Comparison of ENCODE assay signal across 30 cellular contexts in the genomic region with DNA sequence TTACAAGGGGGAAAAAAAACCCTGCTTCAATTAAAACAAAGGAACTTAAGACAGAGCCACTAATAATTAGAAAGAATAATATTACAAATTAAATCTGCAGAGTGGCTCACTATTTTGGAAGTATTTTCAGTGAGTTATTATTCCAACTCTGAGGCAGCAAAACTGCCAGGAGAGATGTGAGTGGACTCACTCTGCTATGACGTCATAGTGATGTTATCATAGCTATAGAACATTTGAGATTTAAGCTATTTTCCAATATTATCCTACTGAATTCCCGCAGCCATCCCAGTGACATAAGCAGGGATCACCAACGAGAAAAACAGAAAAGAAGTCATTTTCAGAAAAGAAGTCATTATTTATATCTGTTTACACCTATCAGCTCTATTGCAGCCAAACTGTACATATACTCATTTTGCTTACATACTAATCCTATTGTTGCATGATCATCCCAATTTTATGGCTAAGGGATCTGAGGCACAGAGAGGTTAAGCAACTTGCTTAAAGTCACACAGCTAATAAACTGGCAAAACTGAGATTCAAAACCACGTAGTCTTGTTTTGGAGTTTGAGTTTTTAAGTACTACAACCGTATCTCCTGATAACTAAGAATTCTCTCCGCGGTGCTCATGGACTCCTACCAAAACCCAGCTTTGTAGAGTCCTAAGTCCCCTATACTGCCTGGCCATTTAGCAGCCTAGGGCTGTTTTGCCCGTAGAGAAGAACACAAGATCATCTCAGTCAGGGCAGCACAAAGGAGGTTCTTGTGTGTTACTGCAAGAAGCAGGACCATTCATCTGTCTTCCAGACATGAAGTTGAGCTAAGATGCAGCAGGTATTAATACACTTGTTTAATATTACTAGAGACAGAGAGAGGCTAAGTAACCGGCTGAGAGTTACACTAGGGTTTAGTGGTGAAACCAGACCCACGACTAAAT.
DNase-seq lines count a peak whose midpoint lies in the region; ATAC-seq and TF ChIP-seq lines count a peak whose summit lies in the region.
"Had no signal": no experiment of that assay in that cellular context is flagged by ENCODE, and none has a peak within 500 bp of the region (broad histone marks: within the 10 kb centered on the region; RNA-seq: fewer than 3 reads in every experiment).

No MANE protein-coding gene starts in this region.

- peak overlapping the region; percentile 9 to 28 for H3K27ac ChIP-seq in right atrium auricular region
- H3K27ac ChIP-seq: adrenal gland, brain microvascular endothelial cell, foreskin keratinocyte, PC-9, stomach, tibial artery, VCaP had no signal

- H3K4me3 Mint-ChIP-seq in activated B cell treated with CpG ODN at 0.5 μM for 24 hours = no peak overlapping the region
- H3K4me3 Mint-ChIP-seq: activated CD4-positive, alpha-beta T cell treated with anti-CD3 and anti-CD28 coated beads, Interleukin-2, amount 10 ng/mL, durations not matched to agents 7 days and 5 days; neural crest cell had no signal

- H3K36me3 ChIP-seq in right atrium auricular region = no peaks in the 10 kb centered on the region
- H3K36me3 ChIP-seq: adrenal gland, brain microvascular endothelial cell, stomach, tibial artery had no signal

- intact Hi-C loops in Right ventricle myocardium superior (cut with DNase I) = no loop called here
- intact Hi-C loops in activated B cell treated with CpG ODN at 0.5 μM for 24 hours (cut with micrococcal nuclease) = no loop called here

- POLR2A ChIA-PET in activated B cell treated with CpG ODN at 0.5 μM for 24 hours (lab: Charles Lee) = interaction anchor here (0.8 kb wide), 1 partner anchor 13 kb away, joined by 3 read pairs; no protein-coding TSS in a partner anchor

- H3K4me3 ChIP-seq in right atrium auricular region (no peak overlapping the region), fibroblast of pulmonary artery (replicated peaks; ENCODE audit: low read depth, low read length) (no peak overlapping the region)
- H3K4me3 ChIP-seq: adrenal gland, PC-9, stomach, tibial artery had no signal

- CTCF ChIA-PET in activated B cell treated with CpG ODN at 0.5 μM for 24 hours (lab: Charles Lee) = interaction anchor here (0.9 to 1.4 kb wide), 3 partner anchors 9 to 54 kb away, joined by 3 to 5 read pairs (median 3); no protein-coding TSS in a partner anchor

- DNase-seq in right atrium auricular region (ENCODE audit: low spot score) (no peak), Right ventricle myocardium superior (no peak), activated B cell treated with CpG ODN at 0.5 μM for 24 hours (no peak), fibroblast of pulmonary artery (ENCODE audit: low read depth) (peak; percentile 17), NCI-H1436 (lab: John Stamatoyannopoulos, UW) (no peak), epidermal melanocyte (ENCODE audit: insufficient read length, low spot score) (no peak)
- DNase-seq in stimulated activated CD4-positive, alpha-beta T cell treated with anti-CD3 and anti-CD28 coated beads, Interleukin-4, amount 100 ng/mL, for 4 hours = no peak
- DNase-seq: activated CD4-positive, alpha-beta T cell treated with anti-CD3 and anti-CD28 coated beads, Interleukin-2, amount 10 ng/mL, durations not matched to agents 7 days and 5 days; activated naive CD4-positive, alpha-beta T cell; activated T-cell treated with anti-CD3 and anti-CD28 coated beads, Interleukin-2, amount 50 U/mL, for 48 hours; adrenal gland; brain microvascular endothelial cell; DMS53; effector CD4-positive, alpha-beta T cell; erythroblast; Karpas-422; NCI-H2171; NCI-H524 treated with DMSO at 0.1 percent for 48 hours; PC-9; stomach; SW 1271; T-helper 9 cell; tibial artery had no signal

- TF ChIP-seq CTCF in right atrium auricular region (IDR thresholded peaks at IDR 0.05) (no peak), activated B cell treated with CpG ODN at 0.5 μM for 24 hours (IDR thresholded peaks at IDR 0.05) (no peak), fibroblast of pulmonary artery (IDR thresholded peaks at IDR 0.05; ENCODE audit: low read length, missing control alignments) (no peak)

- peaks cover 80% of the 10 kb centered on the region for H3K4me1 Mint-ChIP-seq in activated B cell treated with CpG ODN at 0.5 μM for 24 hours
- H3K4me1 Mint-ChIP-seq: activated CD4-positive, alpha-beta T cell treated with anti-CD3 and anti-CD28 coated beads, Interleukin-2, amount 10 ng/mL, durations not matched to agents 7 days and 5 days had no signal

- peaks cover 0 to 59% of the 10 kb centered on the region in 2 donors for H3K4me1 ChIP-seq in right atrium auricular region

- peaks cover 38% of the 10 kb centered on the region for H3K36me3 Mint-ChIP-seq in activated B cell treated with CpG ODN at 0.5 μM for 24 hours (ENCODE audit: low read depth)

- no peaks in the 10 kb centered on the region for H3K9me3 ChIP-seq in right atrium auricular region
- H3K9me3 ChIP-seq: adrenal gland, stomach, tibial artery had no signal

- H3K27ac Mint-ChIP-seq in activated B cell treated with CpG ODN at 0.5 μM for 24 hours = peak overlapping the region; percentile 50
- H3K27ac Mint-ChIP-seq: activated CD4-positive, alpha-beta T cell treated with anti-CD3 and anti-CD28 coated beads, Interleukin-2, amount 10 ng/mL, durations not matched to agents 7 days and 5 days; progenitor cell of endocrine pancreas had no signal

- H3K27me3 Mint-ChIP-seq in activated B cell treated with CpG ODN at 0.5 μM for 24 hours = no peaks in the 10 kb centered on the region
- H3K27me3 Mint-ChIP-seq: activated CD4-positive, alpha-beta T cell treated with anti-CD3 and anti-CD28 coated beads, Interleukin-2, amount 10 ng/mL, durations not matched to agents 7 days and 5 days; progenitor cell of endocrine pancreas had no signal

- H3K27me3 ChIP-seq in right atrium auricular region = no peaks in the 10 kb centered on the region
- H3K27me3 ChIP-seq: adrenal gland, brain microvascular endothelial cell, foreskin keratinocyte, stomach, tibial artery had no signal

- H3K9me3 Mint-ChIP-seq in activated B cell treated with CpG ODN at 0.5 μM for 24 hours = no peaks in the 10 kb centered on the region
- H3K9me3 Mint-ChIP-seq: activated CD4-positive, alpha-beta T cell treated with anti-CD3 and anti-CD28 coated beads, Interleukin-2, amount 10 ng/mL, durations not matched to agents 7 days and 5 days; neural crest cell had no signal

- no peak for ATAC-seq in Right ventricle myocardium superior (ENCODE audit: poor library complexity)
- no peak for ATAC-seq in activated B cell treated with CpG ODN at 0.5 μM for 24 hours (ENCODE audit: low read depth)
- no peak for ATAC-seq in GM21447 (IDR thresholded peaks at IDR 0.05; ENCODE audit: unreplicated experiment)
- ATAC-seq: HCT116, Right ventricle myocardium inferior had no signal
